8 cellular contexts compared by ENCODE assay signal in the genomic region with DNA sequence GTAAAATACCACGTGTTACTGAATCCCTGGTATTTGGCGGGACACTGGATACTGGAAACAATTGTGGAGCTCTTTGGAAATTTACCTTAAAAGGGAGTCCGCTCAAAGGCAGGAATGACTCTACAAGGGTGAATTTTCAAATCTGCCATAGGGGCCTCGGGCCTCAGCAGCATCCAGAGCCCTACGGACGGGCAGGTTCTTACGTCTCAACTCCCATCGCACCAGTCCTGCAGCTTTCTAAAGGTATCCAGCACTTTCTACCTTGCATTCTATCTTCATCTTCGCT. TPM values are rescaled to one million over a fixed set of nuclear protein-coding genes. Genes with fewer than 3 reads are reported as not detected.
DNase-seq lines count a peak whose midpoint lies in the region; ATAC-seq and TF ChIP-seq lines count a peak whose summit lies in the region.

No MANE protein-coding gene starts in this region.

- H3K27ac Mint-ChIP-seq in activated naive CD4-positive, alpha-beta T cell treated with anti-CD3 and anti-CD28 coated beads, Interleukin-2, amount 10 ng/mL, durations not matched to agents 7 days and 5 days: peak overlapping the region; percentile 90
- peak overlapping the region; percentile 96 to 99 (median 98) for H3K27ac Mint-ChIP-seq in brain
- H3K27ac Mint-ChIP-seq in memory B cell: peak overlapping the region; percentile 94

- no peaks in the 10 kb centered on the region for H3K9me3 ChIP-seq in upper lobe of right lung

- H3K27me3 Mint-ChIP-seq in activated naive CD4-positive, alpha-beta T cell treated with anti-CD3 and anti-CD28 coated beads, Interleukin-2, amount 10 ng/mL, durations not matched to agents 7 days and 5 days: no peaks in the 10 kb centered on the region
- H3K27me3 Mint-ChIP-seq in brain (peaks cover 9% of the 10 kb centered on the region), memory B cell (no peaks in the 10 kb centered on the region)

- peak overlapping the region; percentile 92 for H3K27ac ChIP-seq in upper lobe of right lung

- TF ChIP-seq CTCF in brain (conservative IDR thresholded peaks at IDR 0.05) (no peak), upper lobe of right lung (IDR thresholded peaks at IDR 0.05) (no peak)

- H3K9me3 Mint-ChIP-seq in activated naive CD4-positive, alpha-beta T cell treated with anti-CD3 and anti-CD28 coated beads, Interleukin-2, amount 10 ng/mL, durations not matched to agents 7 days and 5 days: no peaks in the 10 kb centered on the region
- H3K9me3 Mint-ChIP-seq in brain: no peaks in the 10 kb centered on the region
- no peaks in the 10 kb centered on the region for H3K9me3 Mint-ChIP-seq in memory B cell

- no peaks in the 10 kb centered on the region for H3K27me3 ChIP-seq in upper lobe of right lung

- H3K36me3 ChIP-seq in upper lobe of right lung: peaks cover 33% of the 10 kb centered on the region

- H3K36me3 Mint-ChIP-seq in activated naive CD4-positive, alpha-beta T cell treated with anti-CD3 and anti-CD28 coated beads, Interleukin-2, amount 10 ng/mL, durations not matched to agents 7 days and 5 days: peaks cover 28% of the 10 kb centered on the region
- peaks cover 34% of the 10 kb centered on the region for H3K36me3 Mint-ChIP-seq in brain
- H3K36me3 Mint-ChIP-seq in memory B cell: peaks cover 3% of the 10 kb centered on the region

- intact Hi-C loops in upper lobe of right lung (cut with DNase I): no loop called here

- peaks cover 33% of the 10 kb centered on the region for H3K4me1 ChIP-seq in upper lobe of right lung

- no peak for ATAC-seq in memory B cell (ENCODE audit: low read depth)
- no peak for ATAC-seq in upper lobe of right lung

- H3K4me3 Mint-ChIP-seq in activated naive CD4-positive, alpha-beta T cell treated with anti-CD3 and anti-CD28 coated beads, Interleukin-2, amount 10 ng/mL, durations not matched to agents 7 days and 5 days: peak overlapping the region; percentile 95
- H3K4me3 Mint-ChIP-seq in brain: peak overlapping the region; percentile 95 to 99 (median 98)
- H3K4me3 Mint-ChIP-seq in memory B cell: peak overlapping the region; percentile 95

- peaks cover 52% of the 10 kb centered on the region for H3K4me1 Mint-ChIP-seq in activated naive CD4-positive, alpha-beta T cell treated with anti-CD3 and anti-CD28 coated beads, Interleukin-2, amount 10 ng/mL, durations not matched to agents 7 days and 5 days
- peaks cover 71% of the 10 kb centered on the region for H3K4me1 Mint-ChIP-seq in brain
- peaks cover 14% of the 10 kb centered on the region for H3K4me1 Mint-ChIP-seq in memory B cell

- CTCF ChIA-PET in activated naive CD4-positive, alpha-beta T cell treated with anti-CD3 and anti-CD28 coated beads, Interleukin-2, amount 10 ng/mL, durations not matched to agents 7 days and 5 days (lab: Charles Lee): interaction anchor here (1.1 to 1.3 kb wide), 4 partner anchors 14 to 96 kb away, joined by 3 to 7 read pairs (median 4); no protein-coding TSS in a partner anchor

- no peak for DNase-seq in activated naive CD4-positive, alpha-beta T cell treated with anti-CD3 and anti-CD28 coated beads, Interleukin-2, amount 10 ng/mL, durations not matched to agents 7 days and 5 days
- no peak for DNase-seq in activated naive CD4-positive, alpha-beta T cell treated with Interleukin-2 at 50 U/mL for 16 hours
- DNase-seq in memory B cell (ENCODE audit: low spot score in 2 of 2): no peak
- no peak for DNase-seq in upper lobe of right lung
- DNase-seq in UCSD-AML1 (lab: John Stamatoyannopoulos, UW; ENCODE audit: unreplicated experiment): no peak
- DNase-seq in HT-29 (ENCODE audit: low spot score): no peak
- DNase-seq in activated CD8-positive, alpha-beta memory T cell treated with anti-CD3 and anti-CD28 coated beads, Interleukin-2, amount 50 U/mL, for 48 hours: no peak

- peak overlapping the region; percentile 69 for H3K4me3 ChIP-seq in upper lobe of right lung

RNA-seq across cellular contexts. Expression of gene PSPH, which starts 0.2 kb away (rescaled TPM):
- polyA plus RNA-seq in brain (ENCODE audit: insufficient read depth, low read depth, low replicate concordance): 52.3 TPM
- 10.1 TPM for total RNA-seq in upper lobe of right lung
- 126 and 130 TPM in 2 replicates for total RNA-seq in HT-29 (2014; rRNA removed; shearing (Covaris generic))

RNA-seq across cellular contexts. Expression of gene CCT6A, which starts 0.6 kb away (rescaled TPM):
- polyA plus RNA-seq in brain (ENCODE audit: insufficient read depth, low read depth, low replicate concordance): 152 TPM
- 76.2 TPM for total RNA-seq in upper lobe of right lung
- 278 and 294 TPM in 2 replicates for total RNA-seq in HT-29 (2014; rRNA removed; shearing (Covaris generic))

RNA-seq across cellular contexts. Expression of gene SUMF2, which starts 13.1 kb away (rescaled TPM):
- 140 TPM for polyA plus RNA-seq in brain (ENCODE audit: insufficient read depth, low read depth, low replicate concordance)
- total RNA-seq in upper lobe of right lung: 167 TPM
- 142 and 147 TPM in 2 replicates for total RNA-seq in HT-29 (2014; rRNA removed; shearing (Covaris generic))

RNA-seq across cellular contexts. Expression of gene PHKG1, which starts 41.8 kb away (rescaled TPM):
- polyA plus RNA-seq in brain (ENCODE audit: insufficient read depth, low read depth, low replicate concordance): 3.8 TPM
- total RNA-seq in upper lobe of right lung: 0.72 TPM
- total RNA-seq in HT-29 (2014; rRNA removed; shearing (Covaris generic)): 1.5 and 1.7 TPM in 2 replicates

RNA-seq across cellular contexts. Expression of gene CHCHD2, which starts 55.3 kb away (rescaled TPM):
- 960 TPM for polyA plus RNA-seq in brain (ENCODE audit: insufficient read depth, low read depth, low replicate concordance)
- 200 TPM for total RNA-seq in upper lobe of right lung
- total RNA-seq in HT-29 (2014; rRNA removed; shearing (Covaris generic)): 856 and 1,027 TPM in 2 replicates

Comparison
In these comparisons a context has a peak if more than half of its experiments do, and no peak if none do; other contexts are left out.
1. RNA of gene PSPH, which starts 0.2 kb away (total RNA-seq): 126 to 130 TPM in HT-29; 10.1 TPM in upper lobe of right lung (single experiment); every median in the first group is over 10 times any median in the second.
2. Peak in every context shown above with its lines, with median percentiles within 50 percentile points of each other: H3K27ac Mint-ChIP-seq and H3K4me3 Mint-ChIP-seq.